Comparison of ENCODE assay signal across 8 cellular contexts in genomic region chr2:56185101-56185581, GRCh38. TPM values are rescaled to one million over a fixed set of nuclear protein-coding genes. Genes with fewer than 3 reads are reported as not detected.
DNase-seq lines count a peak whose midpoint lies in the region; ATAC-seq, FAIRE-seq and TF ChIP-seq lines count a peak whose summit lies in the region.

No MANE protein-coding gene starts in this region.

- ATAC-seq in GM21786 (IDR thresholded peaks at IDR 0.05; ENCODE audit: unreplicated experiment), result no peak
- ATAC-seq in GM18909 (IDR thresholded peaks at IDR 0.05; ENCODE audit: poor library complexity, unreplicated experiment), result no peak

- TF ChIP-seq CTCF in H1 (IDR thresholded peaks at IDR 0.05; ENCODE audit: control extremely low read depth in 1 of 3, insufficient read depth in 1 of 3, low read depth in 1 of 3, low read length in 3 of 3), result no peak

- H3K14ac ChIP-seq in H1 (ENCODE audit: insufficient read length), result no peak overlapping the region

- CTCF ChIA-PET in H1 (lab: Charles Lee; ENCODE audit: partially characterized antibody), result interaction anchor here (0.7 to 2.3 kb wide), 12 partner anchors 9 to 1331 kb away, joined by 3 to 5 read pairs (median 3); no protein-coding TSS in a partner anchor

- TF ChIP-seq POLR2A in H1 (IDR thresholded peaks at IDR 0.05; ENCODE audit: control extremely low read depth in 1 of 2, low read depth in 2 of 2, low read length in 2 of 2), result no peak

- DNase-seq in DMS153 treated with DMSO at 0.1 percent for 48 hours (lab: John Stamatoyannopoulos, UW; ENCODE audit: unreplicated experiment) (peak; percentile 48), NCI-H1105 treated with DMSO at 0.1 percent for 48 hours (lab: John Stamatoyannopoulos, UW) (peak; percentile 51), H1 (ENCODE audit: low read depth in 1 of 2, low spot score in 2 of 2) (peak in 1 of 2 experiments; percentile 52), mucosa of gallbladder (ENCODE audit: low spot score) (peak; percentile 20), NOMO-1 (lab: John Stamatoyannopoulos, UW; ENCODE audit: unreplicated experiment in 2 of 2) (no peak), NK-92 (lab: John Stamatoyannopoulos, UW; ENCODE audit: unreplicated experiment) (no peak)

- H3K4me3 ChIP-seq in H1 (ENCODE audit: extremely low read depth in 1 of 4, insufficient read depth in 2 of 4, low read depth in 3 of 4, low read length in 4 of 4), result peak overlapping the region; percentile 33 to 70 (median 50)

- H4K8ac ChIP-seq in H1 (ENCODE audit: extremely low read depth, insufficient read depth, low read length), result no peak overlapping the region

- TF ChIP-seq EP300 in H1 (IDR thresholded peaks at IDR 0.05; ENCODE audit: borderline replicate concordance in 1 of 2, low read depth in 2 of 2, low read length in 2 of 2), result no peak

- H3K56ac ChIP-seq in H1 (replicated peaks; ENCODE audit: insufficient read length, low read depth, low read length), result no peak overlapping the region

- peaks cover 3 to 10% (median 7%) of the 10 kb centered on the region in 4 experiments for H3K4me1 ChIP-seq in H1 (replicated peaks in 1 of 4; ENCODE audit: control insufficient read depth in 3 of 4, insufficient read depth in 4 of 4, low read length in 3 of 4)

- no peak overlapping the region for H2BK20ac ChIP-seq in H1 (ENCODE audit: low read length)

- no peak overlapping the region for H3K4ac ChIP-seq in H1 (replicated peaks; ENCODE audit: insufficient read length, low read depth, low read length)

- H4K20me1 ChIP-seq in H1 (replicated peaks in 1 of 2; ENCODE audit: control insufficient read depth in 1 of 2, insufficient read depth in 2 of 2, low read length in 2 of 2), result peaks cover 16 to 25% of the 10 kb centered on the region in 2 experiments

- 0 out of 2 replicates have a peak overlapping the region, but pooled peaks have one; percentile 20 for H2AFZ ChIP-seq in H1 (ENCODE audit: low read length)

- H3K9me3 ChIP-seq in H1 (ENCODE audit: insufficient read depth in 2 of 2, low read depth in 1 of 2, low read length in 1 of 2), result no peaks in the 10 kb centered on the region

- H2BK120ac ChIP-seq in H1 (replicated peaks; ENCODE audit: low read depth, low read length), result no peak overlapping the region

- 2% methylated on average over 12 of the region's 24 CpGs; no CpG with 5 or more reads in 1 of the 2 experiments for WGBS in H1 (ENCODE audit: extremely low coverage in 1 of 2, insufficient coverage in 1 of 2, insufficient read length in 1 of 2, insufficient replicate concordance in 2 of 2, low coverage in 1 of 2, low lambda C conversion rate in 2 of 2, missing lambda C conversion rate in 1 of 2), 2 experiments

- no peaks in the 10 kb centered on the region for H3K79me1 ChIP-seq in H1 (ENCODE audit: low read depth, low read length)

- no peak overlapping the region for H2BK15ac ChIP-seq in H1 (ENCODE audit: low read length)

- no peak overlapping the region for H4K5ac ChIP-seq in H1 (ENCODE audit: insufficient read length, low read depth, low read length)

- peaks cover 18% of the 10 kb centered on the region; the same call in 1 of the 2 replicates for H3K23me2 ChIP-seq in H1 (ENCODE audit: low read depth, low read length)

- TF ChIP-seq RAD21 in H1 (IDR thresholded peaks at IDR 0.05 in 1 of 2, conservative IDR thresholded peaks at IDR 0.05 in 1 of 2; ENCODE audit: low read depth in 2 of 2, low read length in 2 of 2), result no peak

- H3K27ac ChIP-seq in H1 (ENCODE audit: low read depth, low read length), result no peak overlapping the region

- H3K4me2 ChIP-seq in H1 (ENCODE audit: insufficient read depth in 1 of 2, low read depth in 2 of 2, low read length in 2 of 2), result peak overlapping the region; percentile 96 to 97

- POLR2A ChIA-PET in H1 (lab: Charles Lee; ENCODE audit: partially characterized antibody), result interaction anchor here (1.2 kb wide), 1 partner anchor 10 kb away, joined by 3 read pairs; no protein-coding TSS in a partner anchor

- no peak overlapping the region for H2BK5ac ChIP-seq in H1 (ENCODE audit: low read depth, low read length)

- no peaks in the 10 kb centered on the region for H3K79me2 ChIP-seq in H1 (ENCODE audit: control insufficient read depth in 1 of 2, insufficient read depth in 2 of 2, low read length in 2 of 2)

- no peak overlapping the region for H3K18ac ChIP-seq in H1 (ENCODE audit: extremely low read depth, low read length)

- peaks cover 45 to 82% (median 73%) of the 10 kb centered on the region in 4 experiments for H3K27me3 ChIP-seq in H1 (replicated peaks in 1 of 4; ENCODE audit: control insufficient read depth in 3 of 4, extremely low read depth in 1 of 4, insufficient read depth in 3 of 4, low read length in 3 of 4)

- H2BK12ac ChIP-seq in H1 (ENCODE audit: low read depth, low read length), result no peak overlapping the region

- no peak overlapping the region for H4K91ac ChIP-seq in H1 (replicated peaks; ENCODE audit: insufficient read length, low read length)

- no peaks in the 10 kb centered on the region for H3K36me3 ChIP-seq in H1 (ENCODE audit: control insufficient read depth in 2 of 4, insufficient read depth in 4 of 4, low read length in 3 of 4)

- H2AK5ac ChIP-seq in H1 (ENCODE audit: low read depth, low read length), result no peak overlapping the region

- H3K23ac ChIP-seq in H1 (ENCODE audit: insufficient read length), result no peak overlapping the region

- no peak for FAIRE-seq in H1 (lab: Jason Lieb, UNC)

- peak overlapping the region in 1 of 4 experiments; percentile 18; a peak in 2 of 7 replicates for H3K9ac ChIP-seq in H1 (replicated peaks in 1 of 4; ENCODE audit: extremely low read depth in 1 of 4, low read depth in 3 of 4, low read length in 3 of 4)

TF ChIP-seq in H1, 55 proteins besides CTCF, POLR2A, EP300 and RAD21:
- no peak for TF ChIP-seq CHD2 (IDR thresholded peaks at IDR 0.05; ENCODE audit: low read length)
- TF ChIP-seq ATF2 (IDR thresholded peaks at IDR 0.05; ENCODE audit: low read length), result no peak
- no peak for TF ChIP-seq MAX (IDR thresholded peaks at IDR 0.05)
- peak; percentile 44 for TF ChIP-seq EZH2 (IDR thresholded peaks at IDR 0.05; ENCODE audit: low read depth, low read length, severe bottlenecking)
- TF ChIP-seq SUZ12 (IDR thresholded peaks at IDR 0.05; ENCODE audit: low read length), result peak; percentile 58; the same call in 1 of the 2 replicates
- TF ChIP-seq CTBP2 (IDR thresholded peaks at IDR 0.05; ENCODE audit: borderline replicate concordance, insufficient read depth, insufficient read length, low read length), result no peak

RNA-seq across cellular contexts. Expression of gene CCDC85A, which starts 1.4 kb away (rescaled TPM):
- total RNA-seq in H1 (2021; fragmentation: NEBNext Ultra II Directional; extraction: Animal tissue kit (Norgen Biotek cat#: 25700)), result 0.48 TPM in 1 of 2 replicates, not detected in the other
- polyA plus RNA-seq in H1 (2011; rRNA removed), result 0.14 and 0.20 TPM in 2 replicates
- polyA plus RNA-seq in H1 (2011; cell fraction: cytosol; rRNA removed), result 0.36 TPM
- 0.46 TPM for polyA plus RNA-seq in H1 (2011; cell fraction: nucleus; rRNA removed)
- 0.15 to 0.29 TPM (median 0.19 TPM) in 4 replicates for polyA plus RNA-seq in H1 (2012, experiment 1 of 2)
- not detected for polyA plus RNA-seq in H1 (2012, experiment 2 of 2)
- polyA plus RNA-seq in H1 (2013, experiment 1 of 2), result 0.10 TPM
- polyA plus RNA-seq in H1 (2013, experiment 2 of 2), result 0.07 TPM
- polyA minus RNA-seq in H1 (2011; rRNA and poly(A)+ RNA removed), result 0.38 and 0.76 TPM in 2 replicates
- polyA minus RNA-seq in H1 (2011; cell fraction: cytosol; rRNA and poly(A)+ RNA removed), result 0.29 TPM
- 1.8 TPM for polyA minus RNA-seq in H1 (2011; cell fraction: nucleus; rRNA and poly(A)+ RNA removed)
- 1.8 TPM for total RNA-seq in mucosa of gallbladder

Comparison
In these comparisons a context has a peak if more than half of its experiments do, and no peak if none do; other contexts are left out.
1. DNase-seq: peak in DMS153 treated with DMSO at 0.1 percent for 48 hours (single experiment), NCI-H1105 treated with DMSO at 0.1 percent for 48 hours (single experiment) and mucosa of gallbladder (single experiment); none in NOMO-1 (0 of 2) and NK-92 (single experiment).